In the genomic region with DNA sequence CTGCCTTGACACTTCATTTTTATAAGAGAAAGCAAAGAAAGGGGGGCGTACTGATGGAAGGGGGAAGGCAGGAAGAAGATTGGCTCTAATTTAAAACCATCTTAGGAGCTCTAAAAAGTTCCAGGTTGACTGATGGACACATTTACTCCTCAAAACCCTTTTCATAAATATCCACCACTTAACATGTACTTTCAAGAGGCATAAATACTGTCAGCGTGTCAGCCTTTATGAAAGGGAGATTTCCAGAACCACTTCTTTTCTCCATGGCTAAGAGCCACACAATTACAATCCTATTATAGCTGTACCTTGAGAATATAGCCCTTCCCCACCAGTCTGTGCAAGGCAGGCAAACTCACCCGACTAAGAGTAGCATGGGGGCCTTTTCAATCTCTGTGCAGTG, we compare ENCODE assay signal across 21 cellular contexts.
"Had no signal": no experiment of that assay in that cellular context is flagged by ENCODE, and none has a peak within 500 bp of the region (broad histone marks: within the 10 kb centered on the region; RNA-seq: fewer than 3 reads in every experiment).

No MANE protein-coding gene starts in this region.

- DNase-seq: immature natural killer cell; kidney; left ventricle myocardium inferior; mesendoderm; naive B cell; natural killer cell; nephron progenitor cell; ovary; retina; right cardiac atrium; stimulated activated CD4-positive, alpha-beta T cell treated with anti-CD3 and anti-CD28 coated beads, Interleukin-12 subunit alpha, Interleukin-12 subunit beta, amount 100 ng/mL, for 4 hours; stimulated activated CD4-positive, alpha-beta T cell treated with anti-CD3 and anti-CD28 coated beads, Interleukin-15, amount 100 ng/mL, for 24 hours; stimulated activated CD4-positive, alpha-beta T cell treated with anti-CD3 and anti-CD28 coated beads, Interleukin-2, amount 100 ng/mL, for 24 hours; stimulated activated CD4-positive, alpha-beta T cell treated with anti-CD3 and anti-CD28 coated beads, Interleukin-4, amount 100 ng/mL, for 1 hour; stimulated activated naive B cell treated with anti-CD40 and anti-IgM and Interleukin-4, amounts not matched to agents 10 μg/mL and 1 μg/mL and 100 μg/mL, for 72 hours; stimulated activated naive CD8-positive, alpha-beta T cell treated with anti-CD3 and anti-CD28 coated beads, Interleukin-15, Interleukin-2, amounts not matched to agents 100 U/mL and 50 U/mL, for 24 hours; stomach; testis; thyroid gland; transverse colon had no signal

- ATAC-seq: natural killer cell; right cardiac atrium; sciatic nerve; stimulated activated naive B cell treated with anti-CD40 and anti-IgM and Interleukin-4, amounts not matched to agents 10 μg/mL and 1 μg/mL and 100 μg/mL, for 72 hours; stimulated activated naive CD8-positive, alpha-beta T cell treated with anti-CD3 and anti-CD28 coated beads, Interleukin-15, Interleukin-2, amounts not matched to agents 100 U/mL and 50 U/mL, for 24 hours had no signal
